Comparison of ENCODE assay signal across 35 cellular contexts in the genomic region with DNA sequence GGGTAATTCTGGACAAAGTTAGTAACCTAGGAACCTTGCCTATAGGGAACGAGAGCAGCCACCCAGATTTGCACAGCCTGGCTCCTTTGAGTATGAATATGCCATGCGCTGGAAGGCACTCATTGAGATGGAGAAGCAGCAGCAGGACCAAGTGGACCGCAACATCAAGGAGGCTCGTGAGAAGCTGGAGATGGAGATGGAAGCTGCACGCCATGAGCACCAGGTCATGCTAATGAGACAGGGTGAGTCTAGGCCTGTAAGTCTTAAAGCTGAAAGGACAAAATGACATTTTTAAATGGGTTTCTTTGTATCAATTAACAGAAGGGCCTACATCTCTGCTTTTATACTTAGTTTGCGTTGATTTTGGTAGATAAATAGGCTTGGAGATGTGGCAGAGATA.
"Had no signal": no experiment of that assay in that cellular context is flagged by ENCODE, and none has a peak within 500 bp of the region (broad histone marks: within the 10 kb centered on the region; RNA-seq: fewer than 3 reads in every experiment).

No MANE protein-coding gene starts in this region.

- H3K27ac ChIP-seq: brain microvascular endothelial cell, coronary artery, dorsolateral prefrontal cortex, esophagus muscularis mucosa, foreskin keratinocyte, WERI-Rb-1 had no signal

- H3K9me3 Mint-ChIP-seq: activated B cell treated with CpG ODN at 0.5 μM for 24 hours; activated CD8-positive, alpha-beta T cell treated with anti-CD3 and anti-CD28 coated beads for 36 hours; activated T-cell treated with anti-CD3 and anti-CD28 coated beads, Interleukin-2, amount 50 U/mL, for 4 hours; activated T-helper 17 cell treated with anti-CD3 and anti-CD28 coated beads, Interleukin-2, amount 50 U/mL, for 72 hours; dendritic cell treated with granulocyte-macrophage colony-stimulating factor and Interleukin-4, amounts not matched to agents 40 ng/mL and 50 ng/mL, for 4 days; T-helper 2 cell treated with Interferon-gamma antibody and Interleukin-4, amounts not matched to agents 5 μg/mL and 100 μg/mL, for 36 hours had no signal

- H3K4me3 Mint-ChIP-seq: activated B cell treated with CpG ODN at 0.5 μM for 24 hours; activated CD8-positive, alpha-beta T cell treated with anti-CD3 and anti-CD28 coated beads for 36 hours; activated naive CD8-positive, alpha-beta T cell; activated T-cell treated with anti-CD3 and anti-CD28 coated beads, Interleukin-2, amount 50 U/mL, for 4 hours; activated T-helper 17 cell treated with anti-CD3 and anti-CD28 coated beads, Interleukin-2, amount 50 U/mL, for 72 hours; dendritic cell treated with granulocyte-macrophage colony-stimulating factor and Interleukin-4, amounts not matched to agents 40 ng/mL and 50 ng/mL, for 4 days; endodermal cell; T-helper 17 cell; T-helper 2 cell treated with Interferon-gamma antibody and Interleukin-4, amounts not matched to agents 5 μg/mL and 100 μg/mL, for 36 hours had no signal

- H3K27me3 ChIP-seq: brain microvascular endothelial cell, esophagus muscularis mucosa, foreskin keratinocyte, gastrocnemius medialis, heart left ventricle had no signal

- DNase-seq: activated B cell treated with CpG ODN at 0.5 μM for 24 hours; activated CD4-positive, alpha-beta T cell treated with anti-CD3 and anti-CD28 coated beads for 48 hours; activated CD4-positive, alpha-beta T cell treated with anti-CD3 and anti-CD28 coated beads, Interleukin-2, amount 50 U/mL, for 1 hour; activated CD4-positive, alpha-beta T cell treated with anti-CD3 and anti-CD28 coated beads, Interleukin-2, amount 50 U/mL, for 48 hours; activated CD8-positive, alpha-beta memory T cell treated with anti-CD3 and anti-CD28 coated beads for 24 hours; activated CD8-positive, alpha-beta T cell treated with anti-CD3 and anti-CD28 coated beads for 36 hours; activated effector memory CD4-positive, alpha-beta T cell treated with Interleukin-2 at 50 U/mL for 16 hours; activated gamma-delta T cell treated with Interleukin-2 at 50 U/mL for 16 hours; activated naive CD4-positive, alpha-beta T cell treated with anti-CD3 and anti-CD28 coated beads, Interleukin-2, amount 50 U/mL, for 16 hours; activated naive CD4-positive, alpha-beta T cell treated with Interleukin-2 at 50 U/mL for 16 hours; activated T-cell treated with anti-CD3 and anti-CD28 coated beads, Interleukin-2, amount 50 U/mL, for 4 hours; amniotic stem cell; anterior cingulate cortex; brain microvascular endothelial cell; dorsolateral prefrontal cortex; effector memory CD4-positive, alpha-beta T cell; endodermal cell; erythroblast; foreskin keratinocyte; gastrocnemius medialis; glutamatergic neuron; heart left ventricle; T-helper 1 cell; T-helper 17 cell; T1000; WERI-Rb-1 had no signal

- ATAC-seq: activated CD4-positive, CD25-positive, alpha-beta regulatory T cell treated with anti-CD3 and anti-CD28 coated beads, Interleukin-2, amount 50 U/mL, for 24 hours; activated CD8-positive, alpha-beta T cell treated with anti-CD3 and anti-CD28 coated beads for 36 hours; activated T-cell treated with anti-CD3 and anti-CD28 coated beads, Interleukin-2, amount 50 U/mL, for 4 hours; activated T-helper 17 cell treated with anti-CD3 and anti-CD28 coated beads, Interleukin-2, amount 50 U/mL, for 72 hours; foreskin keratinocyte; gastrocnemius medialis; heart left ventricle; T-helper 17 cell had no signal

- H3K4me1 ChIP-seq: foreskin keratinocyte had no signal

- H3K4me1 Mint-ChIP-seq: activated B cell treated with CpG ODN at 0.5 μM for 24 hours; activated T-helper 17 cell treated with anti-CD3 and anti-CD28 coated beads, Interleukin-2, amount 50 U/mL, for 72 hours had no signal

- H3K27ac Mint-ChIP-seq: activated B cell treated with CpG ODN at 0.5 μM for 24 hours; activated CD8-positive, alpha-beta T cell treated with anti-CD3 and anti-CD28 coated beads for 36 hours; activated naive CD8-positive, alpha-beta T cell; activated T-helper 17 cell treated with anti-CD3 and anti-CD28 coated beads, Interleukin-2, amount 50 U/mL, for 72 hours; dendritic cell treated with granulocyte-macrophage colony-stimulating factor and Interleukin-4, amounts not matched to agents 40 ng/mL and 50 ng/mL, for 4 days; endodermal cell; T-helper 17 cell; T-helper 2 cell treated with Interferon-gamma antibody and Interleukin-4, amounts not matched to agents 5 μg/mL and 100 μg/mL, for 36 hours had no signal

- H3K9me3 ChIP-seq: esophagus muscularis mucosa, gastrocnemius medialis, heart left ventricle had no signal

- H3K4me3 ChIP-seq: coronary artery, dorsolateral prefrontal cortex, esophagus muscularis mucosa, gastrocnemius medialis, heart left ventricle had no signal

- FAIRE-seq: astrocyte, bronchial epithelial cell had no signal

- H3K27me3 Mint-ChIP-seq: activated B cell treated with CpG ODN at 0.5 μM for 24 hours; activated CD8-positive, alpha-beta T cell treated with anti-CD3 and anti-CD28 coated beads for 36 hours; activated naive CD8-positive, alpha-beta T cell; activated T-helper 17 cell treated with anti-CD3 and anti-CD28 coated beads, Interleukin-2, amount 50 U/mL, for 72 hours; dendritic cell treated with granulocyte-macrophage colony-stimulating factor and Interleukin-4, amounts not matched to agents 40 ng/mL and 50 ng/mL, for 4 days; T-helper 17 cell had no signal
